Comparison of ENCODE assay signal across 15 cellular contexts in the genomic region with DNA sequence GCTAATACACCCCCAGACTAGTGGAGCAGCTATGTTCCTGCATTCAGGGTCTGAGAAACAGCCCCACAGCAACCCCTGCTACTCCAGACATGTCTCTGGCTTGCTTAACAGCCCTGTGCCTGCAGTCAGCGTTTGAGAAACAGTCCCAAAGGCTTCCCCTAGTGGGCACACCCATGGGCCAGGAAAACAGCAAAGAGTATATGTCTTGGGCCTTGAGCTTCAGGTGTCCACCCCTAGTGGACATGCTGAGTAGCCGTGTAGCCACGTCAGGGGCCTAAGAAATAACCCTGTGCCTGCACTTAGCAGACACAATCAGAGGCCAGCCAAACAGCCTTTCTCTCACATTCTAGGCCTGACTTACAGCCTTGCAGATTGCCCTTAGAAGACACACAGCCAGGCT.
A peak's percentile ranks its signal among the peaks of the same experiment; 100 is the strongest.
DNase-seq lines count a peak whose midpoint lies in the region; ATAC-seq and TF ChIP-seq lines count a peak whose summit lies in the region.
"Had no signal": no experiment of that assay in that cellular context is flagged by ENCODE, and none has a peak within 500 bp of the region (broad histone marks: within the 10 kb centered on the region; RNA-seq: fewer than 3 reads in every experiment).

No MANE protein-coding gene starts in this region.

- H3K9me2 ChIP-seq in DOHH2 (replicated peaks; ENCODE audit: control insufficient read depth, low read length), result no peaks in the 10 kb centered on the region

- no peak overlapping the region for H4K8ac ChIP-seq in mesendoderm (ENCODE audit: low read depth, low read length)

- no peaks in the 10 kb centered on the region for H3K79me2 ChIP-seq in DOHH2 (ENCODE audit: control insufficient read depth, low read length)
- no peaks in the 10 kb centered on the region for H3K79me2 ChIP-seq in KMS-11 (ENCODE audit: insufficient read depth, low read depth)
- H3K79me2 ChIP-seq in mesendoderm (ENCODE audit: control insufficient read depth, insufficient read depth, low read length), result no peaks in the 10 kb centered on the region

- H3K23ac ChIP-seq in mesendoderm (ENCODE audit: low read length), result no peak overlapping the region

- H3K4me3 ChIP-seq in DOHH2 (ENCODE audit: low read length) (no peak overlapping the region), KMS-11 (IDR thresholded peaks at IDR 0.05; ENCODE audit: insufficient read depth, low read depth, low read length) (no peak overlapping the region), mesendoderm (ENCODE audit: low read length) (no peak overlapping the region)

- H3K79me1 ChIP-seq in mesendoderm (ENCODE audit: low read length), result no peaks in the 10 kb centered on the region

- no peaks in the 10 kb centered on the region for H3K27me3 ChIP-seq in DOHH2 (ENCODE audit: control insufficient read depth, low read length)
- no peaks in the 10 kb centered on the region for H3K27me3 ChIP-seq in KMS-11 (ENCODE audit: insufficient read depth, low read depth)
- no peaks in the 10 kb centered on the region for H3K27me3 ChIP-seq in mesendoderm (ENCODE audit: insufficient read depth, low read length, poor library complexity)
- H3K27me3 ChIP-seq: BE2C had no signal

- H3K9ac ChIP-seq in KMS-11 (no peak overlapping the region), mesendoderm (ENCODE audit: low read length) (no peak overlapping the region)

- H4K20me1 ChIP-seq in DOHH2 (ENCODE audit: control insufficient read depth, insufficient read depth, low read depth, low read length) (no peaks in the 10 kb centered on the region), KMS-11 (ENCODE audit: insufficient read depth) (no peaks in the 10 kb centered on the region)

- no peak overlapping the region for H4K5ac ChIP-seq in mesendoderm (ENCODE audit: low read length)

- H2BK5ac ChIP-seq in mesendoderm (ENCODE audit: low read length), result no peak overlapping the region

- peaks cover 10% of the 10 kb centered on the region; the same call in 1 of the 2 replicates for H3K9me3 ChIP-seq in DOHH2 (ENCODE audit: control insufficient read depth, insufficient read depth, low read length)
- H3K9me3 ChIP-seq: BE2C had no signal

- DNase-seq in cerebellar cortex (ENCODE audit: low spot score), result peak; percentile 27
- peak; percentile 82 for DNase-seq in mesendoderm
- DNase-seq in inferior parietal cortex (ENCODE audit: extremely low spot score), result no peak
- no peak for DNase-seq in ecto neural progenitor cell (ENCODE audit: low spot score)
- no peak for DNase-seq in GM03348 (ENCODE audit: low spot score)
- DNase-seq: BE2C; CD4-positive, alpha-beta memory T cell; NCI-H1092; NCI-H1694 treated with DMSO at 0.1 percent for 48 hours; SHP77 treated with DMSO at 0.1 percent for 48 hours; SW 1271 had no signal

- H3K56ac ChIP-seq in mesendoderm (ENCODE audit: low read length), result no peak overlapping the region

- H2AK5ac ChIP-seq in mesendoderm (ENCODE audit: low read length), result no peak overlapping the region

- no peak for ATAC-seq in GM21528 (IDR thresholded peaks at IDR 0.05; ENCODE audit: low FRiP score, unreplicated experiment)
- ATAC-seq: HCT116 had no signal

- TF ChIP-seq CTCF in DOHH2 (IDR thresholded peaks at IDR 0.05; ENCODE audit: low read depth, low read length, poor library complexity, severe bottlenecking) (peak; percentile 10), KMS-11 (conservative IDR thresholded peaks at IDR 0.05; ENCODE audit: low read depth, low read length) (no peak)

- no CpG with 5 or more reads among the region's 3 CpGs for WGBS in mesendoderm (ENCODE audit: extremely low coverage, insufficient coverage, low lambda C conversion rate)

- H3K4me1 ChIP-seq in DOHH2 (ENCODE audit: control insufficient read depth, low read length) (peaks cover 5% of the 10 kb centered on the region), KMS-11 (ENCODE audit: low read depth, poor library complexity, severe bottlenecking) (peaks cover 14% of the 10 kb centered on the region), mesendoderm (ENCODE audit: control insufficient read depth, low read depth, low read length) (no peaks in the 10 kb centered on the region)
- H3K4me1 ChIP-seq: BE2C had no signal

- H3K4ac ChIP-seq in mesendoderm (ENCODE audit: low read depth, low read length), result no peak overlapping the region

- H3K36me3 ChIP-seq in DOHH2 (ENCODE audit: control insufficient read depth, low read length) (no peaks in the 10 kb centered on the region), KMS-11 (ENCODE audit: insufficient read depth) (no peaks in the 10 kb centered on the region), mesendoderm (ENCODE audit: control insufficient read depth, insufficient read depth, low read length) (no peaks in the 10 kb centered on the region)
- H3K36me3 ChIP-seq: BE2C had no signal

- H3K27ac ChIP-seq in DOHH2 (ENCODE audit: low read depth, low read length) (no peak overlapping the region), KMS-11 (no peak overlapping the region), mesendoderm (ENCODE audit: low read depth, low read length) (no peak overlapping the region)

- no peak overlapping the region for H2BK120ac ChIP-seq in mesendoderm (ENCODE audit: low read depth, low read length)

- H3K4me2 ChIP-seq in DOHH2 (ENCODE audit: low read length), result no peak overlapping the region
- no peak overlapping the region for H3K4me2 ChIP-seq in KMS-11
- H3K4me2 ChIP-seq in mesendoderm (ENCODE audit: low read length), result no peak overlapping the region

- no peak overlapping the region for H2BK15ac ChIP-seq in mesendoderm (replicated peaks; ENCODE audit: low read depth)

- peak overlapping the region; percentile 8; the same call in 1 of the 2 replicates for H2AFZ ChIP-seq in KMS-11 (ENCODE audit: low read depth)

- 0 out of 2 replicates have a peak, but pooled peaks cover 2% of the 10 kb centered on the region for H3F3A ChIP-seq in DOHH2 (ENCODE audit: control insufficient read depth, insufficient read depth)

- no peak overlapping the region for H3K18ac ChIP-seq in mesendoderm (ENCODE audit: low read length)

Comparison
In these comparisons a context has a peak if more than half of its experiments do, and no peak if none do; other contexts are left out.
1. DNase-seq: peak in cerebellar cortex (single experiment) and mesendoderm (single experiment); none in inferior parietal cortex (single experiment), ecto neural progenitor cell (single experiment) and GM03348 (single experiment).